In the genomic region with DNA sequence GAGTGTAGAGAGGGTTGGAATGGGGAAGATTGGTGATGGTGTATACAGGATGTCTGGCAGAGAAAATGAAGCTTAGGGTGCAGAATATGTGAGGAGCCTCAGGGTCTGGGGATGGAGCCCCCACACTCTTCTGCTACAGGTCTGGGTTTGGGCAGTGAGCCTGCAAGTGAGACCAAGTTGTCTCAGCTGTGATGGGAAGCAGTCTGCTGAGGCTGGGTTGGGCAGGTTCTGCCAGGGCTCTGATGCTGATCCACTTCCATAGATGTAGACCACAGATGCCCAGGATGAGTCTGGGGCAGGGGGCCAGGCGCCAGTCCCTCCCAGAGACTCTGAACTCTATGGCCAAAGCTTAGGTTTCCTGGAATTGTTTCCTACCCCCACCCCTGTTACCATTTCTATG, we compare ENCODE assay signal across 26 cellular contexts.
"Had no signal": no experiment of that assay in that cellular context is flagged by ENCODE, and none has a peak within 500 bp of the region (broad histone marks: within the 10 kb centered on the region; RNA-seq: fewer than 3 reads in every experiment).

No MANE protein-coding gene starts in this region.

- H3K4me3 ChIP-seq: breast epithelium, Peyer's patch, SJSA1 had no signal

- H3K27ac ChIP-seq: breast epithelium, Peyer's patch, SJSA1 had no signal

- DNase-seq: activated CD4-positive, alpha-beta T cell treated with anti-CD3 and anti-CD28 coated beads for 48 hours; activated CD4-positive, alpha-beta T cell treated with anti-CD3 and anti-CD28 coated beads, Interleukin-2, amount 50 U/mL, for 4 hours; activated CD4-positive, CD25-positive, alpha-beta regulatory T cell treated with anti-CD3 and anti-CD28 coated beads, Interleukin-2, amount 50 U/mL, for 72 hours; activated CD8-positive, alpha-beta T cell treated with anti-CD3 and anti-CD28 coated beads, Interleukin-2, amount 10 ng/mL, durations not matched to agents 7 days and 5 days; activated naive CD4-positive, alpha-beta T cell treated with anti-CD3 and anti-CD28 coated beads, Interleukin-2, amount 50 U/mL, for 16 hours; activated naive CD8-positive, alpha-beta T cell treated with anti-CD3 and anti-CD28 coated beads, Interleukin-2, amount 10 ng/mL, durations not matched to agents 7 days and 5 days; activated T-cell treated with anti-CD3 and anti-CD28 coated beads, Interleukin-2, amount 50 U/mL, for 72 hours; aorta; IMR-90; Kasumi-1; KBM-7; NCI-H1105 treated with DMSO at 0.1 percent for 48 hours; NCI-H1436 treated with DMSO at 0.1 percent for 48 hours; NCI-H187; NCI-H2081; NCI-H510A treated with DMSO at 0.1 percent for 48 hours; NCI-H69; NK-92 treated with Interleukin-12 subunit alpha and Interleukin-12 subunit beta, amount 100 ng/mL, for 24 hours; OCI-M1; SHP77 had no signal

- H3K9me3 ChIP-seq: breast epithelium, Peyer's patch, SJSA1 had no signal

- ATAC-seq: activated CD8-positive, alpha-beta T cell treated with anti-CD3 and anti-CD28 coated beads, Interleukin-2, amount 10 ng/mL, durations not matched to agents 7 days and 5 days; activated T-cell treated with anti-CD3 and anti-CD28 coated beads, Interleukin-2, amount 50 U/mL, for 72 hours; WTC11 had no signal

- H3K9me3 Mint-ChIP-seq: activated naive CD8-positive, alpha-beta T cell treated with anti-CD3 and anti-CD28 coated beads, Interleukin-2, amount 10 ng/mL, durations not matched to agents 7 days and 5 days; activated T-cell treated with anti-CD3 and anti-CD28 coated beads, Interleukin-2, amount 50 U/mL, for 72 hours; activated T-helper 2 cell treated with anti-CD3 and anti-CD28 coated beads, Interferon-gamma antibody, Interleukin-2, Interleukin-4, amounts not matched to agents 10 μg/mL and 5 μg/mL and 100 μg/mL, durations not matched to agents 14 hours and 24 hours and 36 hours; T-helper 1 cell treated with Interleukin-12 subunit alpha and Interleukin-12 subunit beta and Interleukin-4 antibody, amounts not matched to agents 30 μg/mL and 1 μg/mL, for 36 hours; WTC11 had no signal

- H3K36me3 ChIP-seq: breast epithelium, Peyer's patch, SJSA1 had no signal

- H3K4me1 ChIP-seq: breast epithelium, Peyer's patch, SJSA1 had no signal

- H3K4me1 Mint-ChIP-seq: activated naive CD8-positive, alpha-beta T cell treated with anti-CD3 and anti-CD28 coated beads, Interleukin-2, amount 10 ng/mL, durations not matched to agents 7 days and 5 days; WTC11 had no signal

- H3K27me3 ChIP-seq: breast epithelium, Peyer's patch had no signal

- H3K4me3 Mint-ChIP-seq: activated CD8-positive, alpha-beta T cell treated with anti-CD3 and anti-CD28 coated beads, Interleukin-2, amount 10 ng/mL, durations not matched to agents 7 days and 5 days; activated naive CD8-positive, alpha-beta T cell treated with anti-CD3 and anti-CD28 coated beads, Interleukin-2, amount 10 ng/mL, durations not matched to agents 7 days and 5 days; activated T-cell treated with anti-CD3 and anti-CD28 coated beads, Interleukin-2, amount 50 U/mL, for 72 hours; T-helper 1 cell treated with Interleukin-12 subunit alpha and Interleukin-12 subunit beta and Interleukin-4 antibody, amounts not matched to agents 30 μg/mL and 1 μg/mL, for 36 hours; WTC11 had no signal

- H3K36me3 Mint-ChIP-seq: activated naive CD8-positive, alpha-beta T cell treated with anti-CD3 and anti-CD28 coated beads, Interleukin-2, amount 10 ng/mL, durations not matched to agents 7 days and 5 days; WTC11 had no signal

- H3K27ac Mint-ChIP-seq: activated CD8-positive, alpha-beta T cell treated with anti-CD3 and anti-CD28 coated beads, Interleukin-2, amount 10 ng/mL, durations not matched to agents 7 days and 5 days; activated naive CD8-positive, alpha-beta T cell treated with anti-CD3 and anti-CD28 coated beads, Interleukin-2, amount 10 ng/mL, durations not matched to agents 7 days and 5 days; activated T-cell treated with anti-CD3 and anti-CD28 coated beads, Interleukin-2, amount 50 U/mL, for 72 hours; activated T-helper 2 cell treated with anti-CD3 and anti-CD28 coated beads, Interferon-gamma antibody, Interleukin-2, Interleukin-4, amounts not matched to agents 10 μg/mL and 5 μg/mL and 100 μg/mL, durations not matched to agents 14 hours and 24 hours and 36 hours; T-helper 1 cell treated with Interleukin-12 subunit alpha and Interleukin-12 subunit beta and Interleukin-4 antibody, amounts not matched to agents 30 μg/mL and 1 μg/mL, for 36 hours; WTC11 had no signal
